15 cellular contexts compared by ENCODE assay signal in the genomic region with DNA sequence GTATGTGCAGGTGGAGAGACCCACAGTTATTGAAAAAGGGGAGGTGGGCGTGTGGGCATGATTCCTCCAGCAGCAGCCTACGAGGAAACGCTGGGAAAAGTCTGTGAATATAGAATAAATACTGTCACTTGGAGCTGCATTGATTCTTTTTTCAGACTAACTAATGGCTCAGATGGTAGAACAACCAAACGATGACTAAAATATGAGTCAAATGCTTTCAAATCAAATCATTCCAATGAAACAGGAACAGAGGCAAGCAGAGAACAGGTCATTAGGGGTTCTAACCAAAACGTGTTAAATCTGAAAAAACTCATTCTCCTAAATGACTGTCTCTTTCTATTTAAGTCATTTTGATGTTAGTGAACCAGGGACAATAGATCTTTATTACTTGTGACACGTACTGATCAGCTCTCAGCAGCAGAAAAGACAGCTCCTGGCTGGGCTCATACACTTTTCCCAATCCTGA. TPM values are rescaled to one million over a fixed set of nuclear protein-coding genes. Genes with fewer than 3 reads are reported as not detected.
DNase-seq lines count a peak whose midpoint lies in the region; ATAC-seq, FAIRE-seq and TF ChIP-seq lines count a peak whose summit lies in the region.
"Had no signal": no experiment of that assay in that cellular context is flagged by ENCODE, and none has a peak within 500 bp of the region (broad histone marks: within the 10 kb centered on the region; RNA-seq: fewer than 3 reads in every experiment).

No MANE protein-coding gene starts in this region.

- no peak for TF ChIP-seq POLR2A in H54 (IDR thresholded peaks at IDR 0.05; ENCODE audit: low read depth, low read length)

- H3K4me3 ChIP-seq in GM06990 (replicated peaks; ENCODE audit: low read depth, low read length) (no peak overlapping the region), Panc1 (ENCODE audit: low read depth in 2 of 2, low read length in 2 of 2) (no peak overlapping the region), kidney epithelial cell (ENCODE audit: low read depth, low read length) (no peak overlapping the region), right atrium auricular region (no peak overlapping the region)

- in situ Hi-C loops in Panc1 (cut with HindIII; ENCODE audit: low pct_unique_long_range_greater_than_20kb, low sequenced_read_pairs), result no loop called here

- CTCF ChIA-PET in Panc1 (lab: Charles Lee), result no interaction called here

- no peaks in the 10 kb centered on the region for H3K9me3 ChIP-seq in Panc1 (ENCODE audit: control insufficient read depth, insufficient read depth, low read depth, low read length)
- no peaks in the 10 kb centered on the region for H3K9me3 ChIP-seq in right atrium auricular region

- no TSS peak for BruUV-seq in Panc1 (replicated peaks; lab: Mats Ljungman, UMichigan)

- H3K27me3 ChIP-seq in GM06990 (replicated peaks; ENCODE audit: control insufficient read depth, insufficient read depth, low read length) (no peaks in the 10 kb centered on the region), Panc1 (ENCODE audit: control insufficient read depth, insufficient read depth, low read length) (no peaks in the 10 kb centered on the region), kidney epithelial cell (ENCODE audit: control insufficient read depth, insufficient read depth, low read length) (no peaks in the 10 kb centered on the region), right atrium auricular region (no peaks in the 10 kb centered on the region)

- no peak; the same call in 1 of the 2 replicates for ATAC-seq in Panc1
- ATAC-seq: activated CD8-positive, alpha-beta memory T cell treated with anti-CD3 and anti-CD28 coated beads, Interleukin-2, amount 10 ng/mL, durations not matched to agents 7 days and 5 days; stimulated activated memory B cell treated with anti-CD40 and anti-IgM and Interleukin-4, amounts not matched to agents 10 μg/mL and 1 μg/mL and 100 μg/mL, for 72 hours had no signal

- POLR2A ChIA-PET in Panc1 (lab: Charles Lee), result no interaction called here

- H3K36me3 ChIP-seq in GM06990 (ENCODE audit: control insufficient read depth, insufficient read depth, low read length) (no peaks in the 10 kb centered on the region), Panc1 (ENCODE audit: control insufficient read depth, insufficient read depth, low read length) (no peaks in the 10 kb centered on the region), kidney epithelial cell (ENCODE audit: control insufficient read depth, insufficient read depth, low read length) (peaks cover 1% of the 10 kb centered on the region), right atrium auricular region (peaks cover 7% of the 10 kb centered on the region)

- FAIRE-seq in H54 (lab: Jason Lieb, UNC), result peak; percentile 95
- FAIRE-seq: GM18507, H1 had no signal

- H3K27ac ChIP-seq in Panc1 (ENCODE audit: low read length) (no peak overlapping the region), right atrium auricular region (no peak overlapping the region)

- DNase-seq in GM06990 (ENCODE audit: extremely low read depth, insufficient read length) (peak; percentile 30), H54 (ENCODE audit: insufficient read length, low spot score) (no peak), Panc1 (ENCODE audit: low read depth, low spot score) (peak; percentile 38), kidney epithelial cell (ENCODE audit: low read depth) (peak; percentile 21), right atrium auricular region (ENCODE audit: low spot score) (no peak), activated gamma-delta T cell (lab: John Stamatoyannopoulos, UW) (no peak), NCI-H1930 (lab: John Stamatoyannopoulos, UW) (no peak), NOMO-1 treated with dmso at 0.1 percent for 144 hours (lab: John Stamatoyannopoulos, UW; ENCODE audit: unreplicated experiment) (no peak)
- DNase-seq: activated CD8-positive, alpha-beta memory T cell treated with anti-CD3 and anti-CD28 coated beads, Interleukin-2, amount 10 ng/mL, durations not matched to agents 7 days and 5 days; amniotic stem cell; endodermal cell; NK-92 treated with Interleukin-12 subunit alpha and Interleukin-12 subunit beta, amount 100 ng/mL, for 24 hours had no signal

- TF ChIP-seq CTCF in GM06990 (IDR thresholded peaks at IDR 0.05; ENCODE audit: insufficient read depth, low read length, poor library complexity, severe bottlenecking) (no peak), Panc1 (IDR thresholded peaks at IDR 0.05) (no peak), kidney epithelial cell (IDR thresholded peaks at IDR 0.05; ENCODE audit: insufficient read depth, low read length, poor library complexity, severe bottlenecking) (no peak), right atrium auricular region (IDR thresholded peaks at IDR 0.05) (no peak)

- H3K4me1 ChIP-seq in Panc1 (ENCODE audit: control insufficient read depth, insufficient read depth, low read length) (no peaks in the 10 kb centered on the region), right atrium auricular region (peaks cover 0 to under 1% of the 10 kb centered on the region in 2 donors)

- intact Hi-C loops in Panc1 (cut with micrococcal nuclease; ENCODE audit: unreplicated experiment), result no loop called here

RNA-seq across cellular contexts. Expression of gene SEC16B, which starts 35.1 kb away (rescaled TPM):
- total RNA-seq in Panc1 (2021; ENCODE audit: unreplicated experiment), result 0.39 TPM
- polyA plus RNA-seq in Panc1 (2012; ENCODE audit: insufficient read length), result 3.7 TPM
- 0.96 and 1.2 TPM in 2 replicates for total RNA-seq in kidney epithelial cell
- total RNA-seq in right atrium auricular region, result 1 to 10 TPM; 1.9 to 5.8 TPM

Comparison
In these comparisons a context has a peak if more than half of its experiments do, and no peak if none do; other contexts are left out.
1. DNase-seq: peak in GM06990 (single experiment), Panc1 (single experiment) and kidney epithelial cell (single experiment); none in H54 (single experiment), right atrium auricular region (single experiment), activated gamma-delta T cell (single experiment), NCI-H1930 (0 of 2) and NOMO-1 treated with dmso at 0.1 percent for 144 hours (single experiment).